In genomic region chr19:342801-343421, GRCh38 we compare ENCODE assay signal across 8 cellular contexts. TPM values are rescaled to one million over a fixed set of nuclear protein-coding genes. Genes with fewer than 3 reads are reported as not detected.
DNase-seq lines count a peak whose midpoint lies in the region; TF ChIP-seq lines count a peak whose summit lies in the region.

No MANE protein-coding gene starts in this region.

- intact Hi-C loops in activated T-helper 2 cell treated with anti-CD3 and anti-CD28 coated beads, Interferon-gamma antibody, Interleukin-2, Interleukin-4, amounts not matched to agents 10 μg/mL and 5 μg/mL and 100 μg/mL, durations not matched to agents 14 hours and 24 hours and 36 hours (cut with micrococcal nuclease): no loop called here
- intact Hi-C loops in cardiac septum (cut with DNase I): no loop called here

- H3K27me3 Mint-ChIP-seq in activated T-helper 2 cell treated with anti-CD3 and anti-CD28 coated beads, Interferon-gamma antibody, Interleukin-2, Interleukin-4, amounts not matched to agents 10 μg/mL and 5 μg/mL and 100 μg/mL, durations not matched to agents 14 hours and 24 hours and 36 hours (ENCODE audit: low read depth): peaks cover 9% of the 10 kb centered on the region

- H3K27ac ChIP-seq in HUES48 (ENCODE audit: low read depth, low read length): no peak overlapping the region

- peaks cover 8% of the 10 kb centered on the region for H3K9me3 Mint-ChIP-seq in activated T-helper 2 cell treated with anti-CD3 and anti-CD28 coated beads, Interferon-gamma antibody, Interleukin-2, Interleukin-4, amounts not matched to agents 10 μg/mL and 5 μg/mL and 100 μg/mL, durations not matched to agents 14 hours and 24 hours and 36 hours

- H3K4me3 Mint-ChIP-seq in activated T-helper 2 cell treated with anti-CD3 and anti-CD28 coated beads, Interferon-gamma antibody, Interleukin-2, Interleukin-4, amounts not matched to agents 10 μg/mL and 5 μg/mL and 100 μg/mL, durations not matched to agents 14 hours and 24 hours and 36 hours (ENCODE audit: low read depth): peak overlapping the region; percentile 82

- H3K9me3 ChIP-seq in HUES48 (ENCODE audit: control insufficient read depth, insufficient read depth, low read length): no peaks in the 10 kb centered on the region

- peaks cover 9% of the 10 kb centered on the region for H3K27me3 ChIP-seq in HUES48 (ENCODE audit: control insufficient read depth, insufficient read depth, low read length)

- no peak for TF ChIP-seq CTCF in AG09309 (IDR thresholded peaks at IDR 0.05; ENCODE audit: control insufficient read depth, insufficient read depth, low read depth, low read length, missing control alignments)

- DNase-seq in AG09309 (ENCODE audit: low read depth) (peak; percentile 77), cardiac septum (ENCODE audit: low spot score) (peak; percentile 84), putamen (ENCODE audit: low spot score) (peak; percentile 39), DMS153 (lab: John Stamatoyannopoulos, UW) (no peak), epidermal melanocyte (ENCODE audit: insufficient read length, low spot score) (no peak)
- no peak for DNase-seq in activated T-helper 2 cell treated with anti-CD3 and anti-CD28 coated beads, Interferon-gamma antibody, Interleukin-2, Interleukin-4, amounts not matched to agents 10 μg/mL and 5 μg/mL and 100 μg/mL, durations not matched to agents 14 hours and 24 hours and 36 hours (ENCODE audit: low spot score)
- DNase-seq in central memory CD4-positive, alpha-beta T cell: no peak

- H3K4me1 Mint-ChIP-seq in activated T-helper 2 cell treated with anti-CD3 and anti-CD28 coated beads, Interferon-gamma antibody, Interleukin-2, Interleukin-4, amounts not matched to agents 10 μg/mL and 5 μg/mL and 100 μg/mL, durations not matched to agents 14 hours and 24 hours and 36 hours (ENCODE audit: low read depth): peaks cover 51% of the 10 kb centered on the region

- peaks cover 15% of the 10 kb centered on the region; the same call in 1 of the 2 replicates for H3K4me1 ChIP-seq in HUES48 (ENCODE audit: control insufficient read depth, insufficient read depth, low read length)

- H3K4me3 ChIP-seq in AG09309 (ENCODE audit: control insufficient read depth, low read depth, low read length) (peak overlapping the region; percentile 48), HUES48 (ENCODE audit: low read depth, low read length) (peak overlapping the region; percentile 70)

- H3K36me3 ChIP-seq in HUES48 (ENCODE audit: control insufficient read depth, insufficient read depth, low read length): peaks cover 39% of the 10 kb centered on the region

- no peak overlapping the region for H3K9ac ChIP-seq in HUES48 (ENCODE audit: low read depth, low read length)

- no peak overlapping the region for H3K27ac Mint-ChIP-seq in activated T-helper 2 cell treated with anti-CD3 and anti-CD28 coated beads, Interferon-gamma antibody, Interleukin-2, Interleukin-4, amounts not matched to agents 10 μg/mL and 5 μg/mL and 100 μg/mL, durations not matched to agents 14 hours and 24 hours and 36 hours

- H3K36me3 Mint-ChIP-seq in activated T-helper 2 cell treated with anti-CD3 and anti-CD28 coated beads, Interferon-gamma antibody, Interleukin-2, Interleukin-4, amounts not matched to agents 10 μg/mL and 5 μg/mL and 100 μg/mL, durations not matched to agents 14 hours and 24 hours and 36 hours (ENCODE audit: low read depth): peaks cover 44% of the 10 kb centered on the region

RNA-seq across cellular contexts. Expression of gene MIER2, which starts 1.7 kb away (rescaled TPM):
- total RNA-seq in activated T-helper 2 cell treated with anti-CD3 and anti-CD28 coated beads, Interferon-gamma antibody, Interleukin-2, Interleukin-4, amounts not matched to agents 10 μg/mL and 5 μg/mL and 100 μg/mL, durations not matched to agents 14 hours and 24 hours and 36 hours: 29.2 and 30.5 TPM in 2 replicates
- 21.8 TPM for total RNA-seq in cardiac septum

RNA-seq across cellular contexts. Expression of gene PLPP2, which starts 51.7 kb away (rescaled TPM):
- not detected in 2 replicates for total RNA-seq in activated T-helper 2 cell treated with anti-CD3 and anti-CD28 coated beads, Interferon-gamma antibody, Interleukin-2, Interleukin-4, amounts not matched to agents 10 μg/mL and 5 μg/mL and 100 μg/mL, durations not matched to agents 14 hours and 24 hours and 36 hours
- 0.81 TPM for total RNA-seq in cardiac septum

Comparison
In these comparisons a context has a peak if more than half of its experiments do, and no peak if none do; other contexts are left out.
1. DNase-seq: peak in AG09309 (single experiment), cardiac septum (single experiment) and putamen (single experiment); none in activated T-helper 2 cell treated with anti-CD3 and anti-CD28 coated beads, Interferon-gamma antibody, Interleukin-2, Interleukin-4, amounts not matched to agents 10 μg/mL and 5 μg/mL and 100 μg/mL, durations not matched to agents 14 hours and 24 hours and 36 hours (single experiment), central memory CD4-positive, alpha-beta T cell (single experiment), DMS153 (single experiment) and epidermal melanocyte (single experiment).